ENCODE assay signal across 10 cellular contexts in the genomic region with DNA sequence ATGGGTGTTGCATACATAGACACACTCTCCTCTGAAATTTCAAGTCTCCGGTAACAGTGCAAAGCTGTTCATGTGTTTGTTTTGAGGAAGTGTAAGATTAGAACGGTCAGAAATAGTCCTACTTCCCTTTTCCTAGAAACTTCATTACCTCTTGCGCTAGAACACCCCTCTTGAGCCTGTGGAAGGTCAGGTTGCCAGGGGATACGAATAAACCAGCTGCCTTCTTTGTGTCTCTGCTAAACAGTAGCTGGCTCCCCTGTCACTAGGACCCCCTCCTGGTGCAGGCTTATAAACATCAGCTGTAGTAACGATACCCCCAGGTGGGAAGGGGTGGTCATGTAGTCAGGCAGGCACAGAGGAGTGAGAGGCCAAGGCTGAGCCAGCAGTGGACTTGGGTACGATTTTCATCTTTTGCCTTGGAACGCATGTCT.
A peak's percentile ranks its signal among the peaks of the same experiment; 100 is the strongest.
DNase-seq lines count a peak whose midpoint lies in the region; ATAC-seq, FAIRE-seq and TF ChIP-seq lines count a peak whose summit lies in the region.
"Had no signal": no experiment of that assay in that cellular context is flagged by ENCODE, and none has a peak within 500 bp of the region (broad histone marks: within the 10 kb centered on the region; RNA-seq: fewer than 3 reads in every experiment).

No MANE protein-coding gene starts in this region.

- POLR2A ChIA-PET in HEK293T (lab: Yijun Ruan, JAX) = no interaction called here

- peak overlapping the region; percentile 76 to 99 (median 90) for H3K27ac ChIP-seq in BLaER1 treated with 17β-estradiol and CSF1 and Interleukin-3, amounts not matched to agents 10 nM and 100 nM
- H3K27ac ChIP-seq in HL-60 (replicated peaks) = peak overlapping the region; percentile 89
- H3K27ac ChIP-seq: VCaP had no signal

- H4K20me1 ChIP-seq in BLaER1 treated with 17β-estradiol and CSF1 and Interleukin-3, amounts not matched to agents 10 nM and 100 nM = peaks cover 0 to 87% (median 45%) of the 10 kb centered on the region in 11 experiments; a peak in 13 of 22 replicates

- TF ChIP-seq POLR2A in H54 (IDR thresholded peaks at IDR 0.05; ENCODE audit: low read depth, low read length) = no peak

- peak overlapping the region; percentile 66 to 88 (median 78) for H3K9ac ChIP-seq in BLaER1 treated with 17β-estradiol and CSF1 and Interleukin-3, amounts not matched to agents 10 nM and 100 nM

- H3K4me3 ChIP-seq in BLaER1 treated with 17β-estradiol and CSF1 and Interleukin-3, amounts not matched to agents 10 nM and 100 nM = peak overlapping the region in 7 of 10 experiments; percentile 15 to 62 (median 39); a peak in 12 of 20 replicates
- H3K4me3 ChIP-seq in HL-60 (replicated peaks; ENCODE audit: insufficient read depth, low read length) = peak overlapping the region; percentile 43

- CTCF ChIA-PET in HEK293T (lab: Yijun Ruan, JAX) = interaction anchor here (0.6 kb wide), 1 partner anchor 183 kb away, joined by 4 read pairs; no protein-coding TSS in a partner anchor

- H3K9me3 ChIP-seq in BLaER1 treated with 17β-estradiol and CSF1 and Interleukin-3, amounts not matched to agents 10 nM and 100 nM (replicated peaks in 1 of 11) = no peaks in the 10 kb centered on the region; a peak in 1 of 22 replicates

- H3K27me3 ChIP-seq in BLaER1 treated with 17β-estradiol and CSF1 and Interleukin-3, amounts not matched to agents 10 nM and 100 nM = no peaks in the 10 kb centered on the region
- H3K27me3 ChIP-seq in HL-60 (ENCODE audit: insufficient read depth, poor library complexity, severe bottlenecking) = no peaks in the 10 kb centered on the region

- H3K36me3 ChIP-seq in BLaER1 treated with 17β-estradiol and CSF1 and Interleukin-3, amounts not matched to agents 10 nM and 100 nM = peaks cover 23 to 98% (median 79%) of the 10 kb centered on the region in 11 experiments

- no peak for TF ChIP-seq CTCF in HL-60 (IDR thresholded peaks at IDR 0.05; ENCODE audit: insufficient read depth, low read length)

- peak; percentile 61 to 73 for DNase-seq in HL-60 (ENCODE audit: low read depth in 1 of 2, low spot score in 1 of 2)
- peak; percentile 61 for DNase-seq in germinal center (ENCODE audit: low spot score)
- DNase-seq in NCI-H146 (lab: John Stamatoyannopoulos, UW) = no peak
- no peak for DNase-seq in H54 (ENCODE audit: insufficient read length, low spot score)
- no peak for DNase-seq in NCI-H1048 (lab: John Stamatoyannopoulos, UW)
- DNase-seq in HEK293T (ENCODE audit: extremely low spot score) = no peak
- DNase-seq: NCI-H2029 had no signal

- ATAC-seq in GM21381 (IDR thresholded peaks at IDR 0.05; ENCODE audit: unreplicated experiment) = peak; percentile 53

- peaks cover 96 to 100% (median 100%) of the 10 kb centered on the region in 10 experiments for H3K4me1 ChIP-seq in BLaER1 treated with 17β-estradiol and CSF1 and Interleukin-3, amounts not matched to agents 10 nM and 100 nM

- no peak for FAIRE-seq in H54 (lab: Jason Lieb, UNC)

- peak overlapping the region; percentile 75 to 99 (median 91) for H3K4me2 ChIP-seq in BLaER1 treated with 17β-estradiol and CSF1 and Interleukin-3, amounts not matched to agents 10 nM and 100 nM

TF ChIP-seq in HEK293T, 16 proteins besides CTCF, POLR2A, EP300 and RAD21:
- TF ChIP-seq FOXM1 (IDR thresholded peaks at IDR 0.05; ENCODE audit: borderline replicate concordance) (no peak), ELF4 (IDR thresholded peaks at IDR 0.05) (no peak), ZNF384 (IDR thresholded peaks at IDR 0.05) (no peak), LEF1 (IDR thresholded peaks at IDR 0.05; ENCODE audit: borderline replicate concordance) (no peak), TARDBP (IDR thresholded peaks at IDR 0.05) (no peak), ARNT (IDR thresholded peaks at IDR 0.05) (no peak)
TF ChIP-seq in HEK293T: peak in this region for 0.

Comparison
In these comparisons a context has a peak if more than half of its experiments do, and no peak if none do; other contexts are left out.
1. DNase-seq: peak in HL-60 (2 of 2) and germinal center (single experiment); none in NCI-H146 (single experiment), H54 (single experiment), NCI-H1048 (single experiment) and HEK293T (single experiment).